ENCODE assay signal across 8 cellular contexts in genomic region chr15:44593042-44593736, GRCh38. TPM values are rescaled to one million over a fixed set of nuclear protein-coding genes. Genes with fewer than 3 reads are reported as not detected.
DNase-seq lines count a peak whose midpoint lies in the region; ATAC-seq and TF ChIP-seq lines count a peak whose summit lies in the region.

No MANE protein-coding gene starts in this region.

- H3K27ac ChIP-seq in BLaER1 (peak overlapping the region; percentile 39; the same call in 1 of the 2 replicates), HCT116 (ENCODE audit: low read depth, low read length) (no peak overlapping the region), suprapubic skin (no peak overlapping the region)

- H3K4me3 ChIP-seq in BLaER1: no peak overlapping the region
- H3K4me3 ChIP-seq in HCT116 (replicated peaks in 1 of 2; ENCODE audit: low read depth in 1 of 2, low read length in 2 of 2): no peak overlapping the region
- no peak overlapping the region for H3K4me3 ChIP-seq in suprapubic skin

- H3K9me2 ChIP-seq in HCT116 (ENCODE audit: insufficient read depth): no peaks in the 10 kb centered on the region

- peak; percentile 61 for TF ChIP-seq RAD21 in HCT116 (IDR thresholded peaks at IDR 0.05; ENCODE audit: low read depth)

- H3K9ac ChIP-seq in BLaER1 (no peak overlapping the region; the same call in 1 of the 2 replicates), HCT116 (ENCODE audit: low read length) (no peak overlapping the region)

- no peak for TF ChIP-seq POLR2A in HCT116 (IDR thresholded peaks at IDR 0.05; ENCODE audit: borderline replicate concordance, extremely low read depth, insufficient read depth, insufficient read length)
- no peak for TF ChIP-seq POLR2A in suprapubic skin (IDR thresholded peaks at IDR 0.05)

- H3K36me3 ChIP-seq in BLaER1 (peaks cover 77% of the 10 kb centered on the region), HCT116 (ENCODE audit: control insufficient read depth in 1 of 2, insufficient read depth in 2 of 2, low read length in 2 of 2) (peaks cover 28 to 43% of the 10 kb centered on the region in 2 experiments; a peak in 3 of 4 replicates), suprapubic skin (peaks cover 96% of the 10 kb centered on the region)

- H3K4me2 ChIP-seq in BLaER1: peak overlapping the region; percentile 56
- no peak overlapping the region for H3K4me2 ChIP-seq in HCT116 (ENCODE audit: low read length)

- H3K4me1 ChIP-seq in BLaER1: peaks cover 14% of the 10 kb centered on the region
- no peaks in the 10 kb centered on the region for H3K4me1 ChIP-seq in HCT116 (ENCODE audit: control insufficient read depth in 1 of 2, insufficient read depth in 2 of 2, low read length in 2 of 2)
- peaks cover 11% of the 10 kb centered on the region for H3K4me1 ChIP-seq in suprapubic skin

- CTCF ChIA-PET in HCT116 (lab: Charles Lee): interaction anchor here (0.6 to 1.4 kb wide), 5 partner anchors 9 to 145 kb away, joined by 3 to 8 read pairs (median 3); partner anchors contain the start of gene SPG11

- no TSS peak for BruUV-seq in HCT116 (replicated peaks; lab: Mats Ljungman, UMichigan)

- H3K9me3 ChIP-seq in BLaER1 (no peaks in the 10 kb centered on the region), HCT116 (ENCODE audit: control insufficient read depth in 1 of 2, insufficient read depth in 1 of 2, low read depth in 1 of 2, low read length in 2 of 2) (no peaks in the 10 kb centered on the region), suprapubic skin (no peaks in the 10 kb centered on the region)

- intact Hi-C loops in HCT116 (cut with micrococcal nuclease): loop anchor here (1.0 to 10.0 kb wide), 2 partner anchors 62 to 145 kb away; no protein-coding TSS in a partner anchor
- intact Hi-C loops in left colon (cut with DNase I, micrococcal nuclease): no loop called here

- RAD21 ChIA-PET in HCT116 (lab: Charles Lee; ENCODE audit: low non-redundant PET in 1 of 2, low total read pairs in 2 of 2, uncharacterized antibody in 2 of 2, unreplicated experiment in 2 of 2): interaction anchor here in 1 of 2 experiments (1.0 kb wide), 1 partner anchor 145 kb away, joined by 3 read pairs; no protein-coding TSS in a partner anchor

- no peak overlapping the region for H3K4me3 Mint-ChIP-seq in activated T-cell treated with anti-CD3 and anti-CD28 coated beads, Interleukin-2, amount 50 U/mL, for 24 hours

- peaks cover 32% of the 10 kb centered on the region for H3K4me1 Mint-ChIP-seq in activated T-cell treated with anti-CD3 and anti-CD28 coated beads, Interleukin-2, amount 50 U/mL, for 24 hours (ENCODE audit: low read depth)

- TF ChIP-seq EP300 in suprapubic skin (IDR thresholded peaks at IDR 0.05): no peak

- POLR2A ChIA-PET in HCT116 (lab: Charles Lee): no interaction called here

- DNase-seq in HCT116 (ENCODE audit: low read depth, low spot score): peak; percentile 12
- peak; percentile 41 for DNase-seq in activated T-cell treated with anti-CD3 and anti-CD28 coated beads, Interleukin-2, amount 50 U/mL, for 24 hours
- DNase-seq in left colon: no peak
- DNase-seq in NCI-H2029 (lab: John Stamatoyannopoulos, UW): no peak
- no peak for DNase-seq in DMS79 treated with DMSO at 0.1 percent for 48 hours (lab: John Stamatoyannopoulos, UW)
- DNase-seq in suprapubic skin (ENCODE audit: low spot score in 2 of 2): no peak

- no peaks in the 10 kb centered on the region for H3K9me3 Mint-ChIP-seq in activated T-cell treated with anti-CD3 and anti-CD28 coated beads, Interleukin-2, amount 50 U/mL, for 24 hours

- peaks cover 84% of the 10 kb centered on the region for H3K36me3 Mint-ChIP-seq in activated T-cell treated with anti-CD3 and anti-CD28 coated beads, Interleukin-2, amount 50 U/mL, for 24 hours (ENCODE audit: low read depth)

- TF ChIP-seq CTCF in HCT116 (IDR thresholded peaks at IDR 0.05 in 2 of 3, conservative IDR thresholded peaks at IDR 0.05 in 1 of 3; ENCODE audit: borderline replicate concordance in 1 of 3, insufficient read depth in 1 of 3, low read depth in 2 of 3, low read length in 2 of 3): peak; percentile 55 to 64 (median 63); a peak in 5 of 6 replicates
- peak in 1 of 2 donors; percentile 28 for TF ChIP-seq CTCF in suprapubic skin (IDR thresholded peaks at IDR 0.05)

- no peak overlapping the region for H2AFZ ChIP-seq in HCT116 (ENCODE audit: low read depth, low read length, poor library complexity, severe bottlenecking)

- no peaks in the 10 kb centered on the region for H4K20me1 ChIP-seq in BLaER1
- no peaks in the 10 kb centered on the region for H4K20me1 ChIP-seq in HCT116 (ENCODE audit: insufficient read depth)

- WGBS in suprapubic skin: 62% methylated on average over 7 of the region's 7 CpGs

- peak; percentile 90 for ATAC-seq in HCT116
- peak; percentile 34 for ATAC-seq in left colon
- ATAC-seq in GM18498 (IDR thresholded peaks at IDR 0.05; ENCODE audit: unreplicated experiment): no peak

- no peaks in the 10 kb centered on the region for H3K27me3 Mint-ChIP-seq in activated T-cell treated with anti-CD3 and anti-CD28 coated beads, Interleukin-2, amount 50 U/mL, for 24 hours

- peak overlapping the region; percentile 72 for H3K27ac Mint-ChIP-seq in activated T-cell treated with anti-CD3 and anti-CD28 coated beads, Interleukin-2, amount 50 U/mL, for 24 hours

- H3K79me2 ChIP-seq in HCT116 (ENCODE audit: insufficient read depth, low read length): no peaks in the 10 kb centered on the region

- H3K27me3 ChIP-seq in BLaER1 (no peaks in the 10 kb centered on the region), HCT116 (ENCODE audit: insufficient read depth, low read length) (no peaks in the 10 kb centered on the region), suprapubic skin (no peaks in the 10 kb centered on the region)

TF ChIP-seq in HCT116, 20 proteins besides CTCF, POLR2A, EP300 and RAD21:
- TF ChIP-seq SIN3A (IDR thresholded peaks at IDR 0.05; ENCODE audit: low read depth): no peak
- TF ChIP-seq EZH2 (IDR thresholded peaks at IDR 0.05): no peak
- TF ChIP-seq YY1 (IDR thresholded peaks at IDR 0.05; ENCODE audit: extremely low read depth, insufficient replicate concordance, low read depth, low read length): no peak
- TF ChIP-seq ELF1 (IDR thresholded peaks at IDR 0.05; ENCODE audit: borderline replicate concordance, low read depth): no peak
- no peak for TF ChIP-seq EGR1 (IDR thresholded peaks at IDR 0.05; ENCODE audit: low read depth)
- TF ChIP-seq, protein P1, sequence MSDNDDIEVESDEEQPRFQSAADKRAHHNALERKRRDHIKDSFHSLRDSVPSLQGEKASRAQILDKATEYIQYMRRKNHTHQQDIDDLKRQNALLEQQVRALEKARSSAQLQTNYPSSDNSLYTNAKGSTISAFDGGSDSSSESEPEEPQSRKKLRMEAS (IDR thresholded peaks at IDR 0.05): no peak
- TF ChIP-seq ATF3 (IDR thresholded peaks at IDR 0.05): no peak
- no peak for TF ChIP-seq POLR2AphosphoS5 (IDR thresholded peaks at IDR 0.05; ENCODE audit: low read depth, low read length)
- no peak for TF ChIP-seq JUND (IDR thresholded peaks at IDR 0.05)
- TF ChIP-seq FOSL1 (IDR thresholded peaks at IDR 0.05; ENCODE audit: low read depth): no peak
- TF ChIP-seq REST (IDR thresholded peaks at IDR 0.05; ENCODE audit: low read depth): no peak
- no peak for TF ChIP-seq CEBPB (IDR thresholded peaks at IDR 0.05; ENCODE audit: low read depth)
- no peak for TF ChIP-seq TCF7L2 (IDR thresholded peaks at IDR 0.05; ENCODE audit: borderline replicate concordance, extremely low read depth, insufficient read depth, insufficient read length)
- TF ChIP-seq EZH2phosphoT487 (IDR thresholded peaks at IDR 0.05; ENCODE audit: borderline replicate concordance): no peak

RNA-seq across cellular contexts. Expression of gene EIF3J, which starts 56.2 kb away (rescaled TPM):
- total RNA-seq in HCT116 (2021; ENCODE audit: unreplicated experiment): 68.6 TPM
- polyA plus RNA-seq in HCT116 (2012): 35.2 and 49.2 TPM in 2 replicates
- 10 to 100 TPM; 49.1 to 60.2 TPM for total RNA-seq in left colon
- total RNA-seq in suprapubic skin: 10 to 100 TPM; 41.4 to 71.7 (median 57.7) TPM

Comparison
In these comparisons a context has a peak if more than half of its experiments do, and no peak if none do; other contexts are left out.
1. DNase-seq: peak in HCT116 (single experiment) and activated T-cell treated with anti-CD3 and anti-CD28 coated beads, Interleukin-2, amount 50 U/mL, for 24 hours (single experiment); none in left colon (0 of 2), NCI-H2029 (single experiment), DMS79 treated with DMSO at 0.1 percent for 48 hours (single experiment) and suprapubic skin (0 of 2).